8 cellular contexts compared by ENCODE assay signal in genomic region chr11:15327786-15328231, GRCh38.
DNase-seq lines count a peak whose midpoint lies in the region; ATAC-seq and TF ChIP-seq lines count a peak whose summit lies in the region.

No MANE protein-coding gene starts in this region.

- peak; percentile 50 for TF ChIP-seq CTCF in coronary artery (IDR thresholded peaks at IDR 0.05)

- peak; percentile 55 for ATAC-seq in HG02852 (IDR thresholded peaks at IDR 0.05; ENCODE audit: unreplicated experiment)
- ATAC-seq in HG02642 (IDR thresholded peaks at IDR 0.05; ENCODE audit: poor library complexity, unreplicated experiment): no peak
- no peak for ATAC-seq in GM19452 (IDR thresholded peaks at IDR 0.05; ENCODE audit: unreplicated experiment)

- H3K4me3 ChIP-seq in coronary artery: no peak overlapping the region

- H3K27ac ChIP-seq in coronary artery: no peak overlapping the region

- peak; percentile 41 for DNase-seq in ELR (ENCODE audit: low read depth)
- peak; percentile 26 for DNase-seq in NCI-H510A treated with DMSO at 0.1 percent for 48 hours (lab: John Stamatoyannopoulos, UW)
- no peak for DNase-seq in coronary artery (ENCODE audit: low spot score)
- peak; percentile 3 to 27 for DNase-seq in lung microvascular endothelial cell (ENCODE audit: low read depth in 2 of 2)
- DNase-seq in SKM-1 (lab: John Stamatoyannopoulos, UW; ENCODE audit: unreplicated experiment): no peak

Comparison
In these comparisons a context has a peak if more than half of its experiments do, and no peak if none do; other contexts are left out.
1. DNase-seq: peak in ELR (single experiment), NCI-H510A treated with DMSO at 0.1 percent for 48 hours (single experiment) and lung microvascular endothelial cell (2 of 2); none in coronary artery (single experiment) and SKM-1 (single experiment).